In genomic region chr2:183723278-183723677, GRCh38 we compare ENCODE assay signal across 6 cellular contexts.
"Had no signal": no experiment of that assay in that cellular context is flagged by ENCODE, and none has a peak within 500 bp of the region (broad histone marks: within the 10 kb centered on the region; RNA-seq: fewer than 3 reads in every experiment).

No MANE protein-coding gene starts in this region.

- FAIRE-seq: G401.6, GM12891, GM12892, GM18507, GM19239 had no signal

- DNase-seq: GF-D8 had no signal
